ENCODE assay signal across 29 cellular contexts in genomic region chr4:133059117-133059516, GRCh38.
"Had no signal": no experiment of that assay in that cellular context is flagged by ENCODE, and none has a peak within 500 bp of the region (broad histone marks: within the 10 kb centered on the region; RNA-seq: fewer than 3 reads in every experiment).

No MANE protein-coding gene starts in this region.

- ATAC-seq: activated CD4-positive, alpha-beta T cell treated with anti-CD3 and anti-CD28 coated beads for 36 hours; activated CD4-positive, CD25-positive, alpha-beta regulatory T cell treated with anti-CD3 and anti-CD28 coated beads, Interleukin-2, amount 50 U/mL, for 24 hours; activated CD8-positive, alpha-beta T cell treated with anti-CD3 and anti-CD28 coated beads, Interleukin-2, amount 10 ng/mL, durations not matched to agents 7 days and 5 days; body of pancreas had no signal

- H3K36me3 ChIP-seq: breast epithelium, Peyer's patch, SJSA1 had no signal

- DNase-seq: activated CD4-positive, alpha-beta T cell treated with anti-CD3 and anti-CD28 coated beads for 36 hours; activated CD4-positive, alpha-beta T cell treated with anti-CD3 and anti-CD28 coated beads, Interleukin-2, amount 10 ng/mL, durations not matched to agents 7 days and 5 days; activated CD4-positive, alpha-beta T cell treated with anti-CD3 and anti-CD28 coated beads, Interleukin-2, amount 50 U/mL, for 48 hours; activated CD8-positive, alpha-beta T cell treated with anti-CD3 and anti-CD28 coated beads, Interleukin-2, amount 10 ng/mL, durations not matched to agents 7 days and 5 days; activated gamma-delta T cell; activated naive CD4-positive, alpha-beta T cell treated with Interleukin-2 at 50 U/mL for 16 hours; activated naive CD8-positive, alpha-beta T cell treated with anti-CD3 and anti-CD28 coated beads, Interleukin-2, amount 10 ng/mL, durations not matched to agents 7 days and 5 days; activated T-cell treated with anti-CD3 and anti-CD28 coated beads, Interleukin-2, amount 50 U/mL, for 24 hours; body of pancreas; NCI-H1105; NCI-H1417 treated with DMSO at 0.1 percent for 48 hours; NCI-H1694; NCI-H1930; NCI-H2081 treated with DMSO at 0.1 percent for 48 hours; NCI-H226; NCI-H446 treated with DMSO at 0.1 percent for 48 hours; NCI-H69; PC-3; Peyer's patch; RPMI8226; SHP77 treated with DMSO at 0.1 percent for 48 hours; SK-N-SH had no signal

- H3K4me2 ChIP-seq: SK-N-SH had no signal

- H3K9me3 Mint-ChIP-seq: activated CD4-positive, alpha-beta T cell treated with anti-CD3 and anti-CD28 coated beads, Interleukin-2, amount 10 ng/mL, durations not matched to agents 7 days and 5 days; activated naive CD4-positive, alpha-beta T cell treated with anti-CD3 and anti-CD28 coated beads, Interleukin-2, amount 50 U/mL, for 24 hours; activated naive CD8-positive, alpha-beta T cell treated with anti-CD3 and anti-CD28 coated beads, Interleukin-2, amount 10 ng/mL, durations not matched to agents 7 days and 5 days; activated T-cell treated with anti-CD3 and anti-CD28 coated beads, Interleukin-2, amount 50 U/mL, for 24 hours; T-helper 1 cell treated with Interleukin-12 subunit alpha and Interleukin-12 subunit beta and Interleukin-4 antibody, amounts not matched to agents 30 μg/mL and 1 μg/mL, for 36 hours; T-helper 2 cell treated with Interferon-gamma antibody and Interleukin-4, amounts not matched to agents 5 μg/mL and 100 μg/mL, for 36 hours had no signal

- H3K27me3 ChIP-seq: body of pancreas, breast epithelium, Peyer's patch, SJSA1 had no signal

- H3K9me3 ChIP-seq: body of pancreas, breast epithelium, Peyer's patch, SK-N-SH had no signal

- H3K4me3 Mint-ChIP-seq: activated CD4-positive, alpha-beta T cell treated with anti-CD3 and anti-CD28 coated beads for 36 hours; activated CD4-positive, alpha-beta T cell treated with anti-CD3 and anti-CD28 coated beads, Interleukin-2, amount 10 ng/mL, durations not matched to agents 7 days and 5 days; activated CD8-positive, alpha-beta T cell treated with anti-CD3 and anti-CD28 coated beads, Interleukin-2, amount 10 ng/mL, durations not matched to agents 7 days and 5 days; activated naive CD4-positive, alpha-beta T cell treated with anti-CD3 and anti-CD28 coated beads, Interleukin-2, amount 50 U/mL, for 24 hours; activated naive CD8-positive, alpha-beta T cell treated with anti-CD3 and anti-CD28 coated beads, Interleukin-2, amount 10 ng/mL, durations not matched to agents 7 days and 5 days; activated T-cell treated with anti-CD3 and anti-CD28 coated beads, Interleukin-2, amount 50 U/mL, for 24 hours; T-helper 1 cell treated with Interleukin-12 subunit alpha and Interleukin-12 subunit beta and Interleukin-4 antibody, amounts not matched to agents 30 μg/mL and 1 μg/mL, for 36 hours; T-helper 2 cell treated with Interferon-gamma antibody and Interleukin-4, amounts not matched to agents 5 μg/mL and 100 μg/mL, for 36 hours had no signal

- H3K27ac Mint-ChIP-seq: activated CD4-positive, alpha-beta T cell treated with anti-CD3 and anti-CD28 coated beads for 36 hours; activated CD4-positive, alpha-beta T cell treated with anti-CD3 and anti-CD28 coated beads, Interleukin-2, amount 10 ng/mL, durations not matched to agents 7 days and 5 days; activated CD8-positive, alpha-beta T cell treated with anti-CD3 and anti-CD28 coated beads, Interleukin-2, amount 10 ng/mL, durations not matched to agents 7 days and 5 days; activated naive CD4-positive, alpha-beta T cell treated with anti-CD3 and anti-CD28 coated beads, Interleukin-2, amount 50 U/mL, for 24 hours; activated naive CD8-positive, alpha-beta T cell treated with anti-CD3 and anti-CD28 coated beads, Interleukin-2, amount 10 ng/mL, durations not matched to agents 7 days and 5 days; activated T-cell treated with anti-CD3 and anti-CD28 coated beads, Interleukin-2, amount 50 U/mL, for 24 hours; activated T-helper 2 cell treated with anti-CD3 and anti-CD28 coated beads, Interferon-gamma antibody, Interleukin-2, Interleukin-4, amounts not matched to agents 10 μg/mL and 5 μg/mL and 100 μg/mL, durations not matched to agents 14 hours and 24 hours and 36 hours; T-helper 1 cell treated with Interleukin-12 subunit alpha and Interleukin-12 subunit beta and Interleukin-4 antibody, amounts not matched to agents 30 μg/mL and 1 μg/mL, for 36 hours; T-helper 2 cell treated with Interferon-gamma antibody and Interleukin-4, amounts not matched to agents 5 μg/mL and 100 μg/mL, for 36 hours had no signal

- H3K27ac ChIP-seq: body of pancreas, breast epithelium, Peyer's patch, SJSA1 had no signal

- H3K36me3 Mint-ChIP-seq: activated naive CD4-positive, alpha-beta T cell treated with anti-CD3 and anti-CD28 coated beads, Interleukin-2, amount 50 U/mL, for 24 hours; activated naive CD8-positive, alpha-beta T cell treated with anti-CD3 and anti-CD28 coated beads, Interleukin-2, amount 10 ng/mL, durations not matched to agents 7 days and 5 days had no signal

- H3K4me3 ChIP-seq: body of pancreas, breast epithelium, Peyer's patch, SJSA1 had no signal

- H3K4me1 ChIP-seq: body of pancreas, breast epithelium, Peyer's patch, SJSA1 had no signal

- H3K4me1 Mint-ChIP-seq: activated CD4-positive, alpha-beta T cell treated with anti-CD3 and anti-CD28 coated beads for 36 hours; activated CD4-positive, alpha-beta T cell treated with anti-CD3 and anti-CD28 coated beads, Interleukin-2, amount 10 ng/mL, durations not matched to agents 7 days and 5 days; activated naive CD4-positive, alpha-beta T cell treated with anti-CD3 and anti-CD28 coated beads, Interleukin-2, amount 50 U/mL, for 24 hours; activated naive CD8-positive, alpha-beta T cell treated with anti-CD3 and anti-CD28 coated beads, Interleukin-2, amount 10 ng/mL, durations not matched to agents 7 days and 5 days had no signal

- H3K9me2 ChIP-seq: SK-N-SH had no signal

- H3K27me3 Mint-ChIP-seq: activated CD4-positive, alpha-beta T cell treated with anti-CD3 and anti-CD28 coated beads for 36 hours; activated CD4-positive, alpha-beta T cell treated with anti-CD3 and anti-CD28 coated beads, Interleukin-2, amount 10 ng/mL, durations not matched to agents 7 days and 5 days; activated naive CD4-positive, alpha-beta T cell treated with anti-CD3 and anti-CD28 coated beads, Interleukin-2, amount 50 U/mL, for 24 hours; activated naive CD8-positive, alpha-beta T cell treated with anti-CD3 and anti-CD28 coated beads, Interleukin-2, amount 10 ng/mL, durations not matched to agents 7 days and 5 days; activated T-cell treated with anti-CD3 and anti-CD28 coated beads, Interleukin-2, amount 50 U/mL, for 24 hours had no signal

- H3K9ac ChIP-seq: SK-N-SH had no signal
